ENCODE assay signal across 2 cellular contexts in genomic region chr10:96512524-96512991, GRCh38.
TF ChIP-seq lines count a peak whose summit lies in the region.

No MANE protein-coding gene starts in this region.

TF ChIP-seq in Ishikawa, 13 proteins besides CTCF, POLR2A, EP300 and RAD21 (continued from another document):
- no peak for TF ChIP-seq USF1 (IDR thresholded peaks at IDR 0.05)
- TF ChIP-seq TEAD4 (IDR thresholded peaks at IDR 0.05) = no peak
- no peak; the same call in 1 of the 2 replicates for TF ChIP-seq CREB1 (IDR thresholded peaks at IDR 0.05; ENCODE audit: low read depth)
- TF ChIP-seq TAF1 (IDR thresholded peaks at IDR 0.05; ENCODE audit: low read depth) = no peak
- no peak for TF ChIP-seq REST (IDR thresholded peaks at IDR 0.05; ENCODE audit: low read depth)
- TF ChIP-seq CEBPB (IDR thresholded peaks at IDR 0.05) = no peak
- TF ChIP-seq FOXM1 (IDR thresholded peaks at IDR 0.05; ENCODE audit: borderline replicate concordance, low read depth) = no peak
- no peak for TF ChIP-seq YY1 (IDR thresholded peaks at IDR 0.05; ENCODE audit: low read depth)
- peak; percentile 54; the same call in 1 of the 2 replicates for TF ChIP-seq NFIC (IDR thresholded peaks at IDR 0.05)
- TF ChIP-seq ZBTB7A (IDR thresholded peaks at IDR 0.05; ENCODE audit: low read depth) = no peak
- no peak for TF ChIP-seq EGR1 (IDR thresholded peaks at IDR 0.05)
TF ChIP-seq in Ishikawa: peak in this region for 2.

TF ChIP-seq in K562, 482 proteins besides CTCF, POLR2A, EP300 and RAD21:
- TF ChIP-seq PRDM10 (IDR thresholded peaks at IDR 0.05; ENCODE audit: partially characterized antibody) = peak; percentile 33
- TF ChIP-seq CBX1 (IDR thresholded peaks at IDR 0.05; ENCODE audit: low read depth) = no peak
- peak; percentile 18; the same call in 1 of the 2 replicates for TF ChIP-seq NFIC (IDR thresholded peaks at IDR 0.05)
